ENCODE assay signal across 1 cellular context in genomic region chr5:55146080-55146479, GRCh38.
TF ChIP-seq lines count a peak whose summit lies in the region.

No MANE protein-coding gene starts in this region.

TF ChIP-seq in HEK293, 187 proteins besides CTCF, POLR2A, EP300 and RAD21 (continued from another document):
- TF ChIP-seq ZNF704 (tag by site-specific recombination; IDR thresholded peaks at IDR 0.05) (no peak), ZBTB17 (tag by site-specific recombination; IDR thresholded peaks at IDR 0.05) (no peak), ELK4 (IDR thresholded peaks at IDR 0.05; ENCODE audit: borderline replicate concordance, low read depth, low read length) (no peak), ZNF701 (tag by site-specific recombination; IDR thresholded peaks at IDR 0.05) (no peak), ZBTB21 (tag by site-specific recombination; IDR thresholded peaks at IDR 0.05) (no peak), ZNF792 (tag by site-specific recombination; IDR thresholded peaks at IDR 0.05) (no peak)
